In genomic region chr15:74094561-74094960, GRCh38 we compare ENCODE assay signal across 4 cellular contexts. TPM values are rescaled to one million over a fixed set of nuclear protein-coding genes. Genes with fewer than 3 reads are reported as not detected.
"Had no signal": no experiment of that assay in that cellular context is flagged by ENCODE, and none has a peak within 500 bp of the region (broad histone marks: within the 10 kb centered on the region; RNA-seq: fewer than 3 reads in every experiment).

No MANE protein-coding gene starts in this region.

RNA-seq across cellular contexts. Expression of gene GOLGA6A, which starts 12.2 kb away (rescaled TPM):
- total RNA-seq: LHCN-M2, M059J, MCF 10A, NCI-H460 had no signal

RNA-seq across cellular contexts. Expression of gene ISLR2, which starts 35.8 kb away (rescaled TPM):
- total RNA-seq: LHCN-M2, MCF 10A, NCI-H460 had no signal
